8 cellular contexts compared by ENCODE assay signal in the genomic region with DNA sequence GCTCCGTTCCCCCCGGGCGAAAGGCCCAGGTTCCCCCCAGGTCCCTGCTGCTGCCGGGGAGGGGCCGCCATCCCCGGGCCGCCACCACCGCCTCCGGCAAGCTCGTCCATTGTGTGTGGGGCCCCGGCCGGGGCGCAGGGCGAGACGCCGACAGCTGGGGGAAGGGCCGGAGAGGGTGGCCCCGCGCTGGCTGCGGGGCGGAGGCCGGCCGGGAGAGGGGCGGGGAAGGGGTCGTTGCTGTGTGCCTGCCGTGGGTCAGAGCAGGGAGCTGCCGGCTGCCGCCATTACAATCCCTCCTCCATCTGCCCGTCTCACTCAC. TPM values are rescaled to one million over a fixed set of nuclear protein-coding genes. Genes with fewer than 3 reads are reported as not detected.
DNase-seq lines count a peak whose midpoint lies in the region; ATAC-seq, FAIRE-seq and TF ChIP-seq lines count a peak whose summit lies in the region.

TSS of gene STRN3 (minus strand) at position 304 of the 319 bp plus-strand sequence. CDS start at position 110, 194 bp downstream.

- no CpG with 5 or more reads among the region's 29 CpGs for WGBS in A549 (ENCODE audit: missing lambda C conversion rate)
- 0% methylated on average over 3 of the region's 29 CpGs for WGBS in K562 (ENCODE audit: insufficient coverage, low coverage, missing lambda C conversion rate)

- H3K79me2 ChIP-seq in K562 (ENCODE audit: control insufficient read depth, insufficient read depth, low read length), result peaks cover 75% of the 10 kb centered on the region

- no peak for TF ChIP-seq EP300 in A549 (IDR thresholded peaks at IDR 0.05)
- TF ChIP-seq EP300 in K562 (IDR thresholded peaks at IDR 0.05; ENCODE audit: low read length), result no peak

- H3K27ac ChIP-seq in A549 (peak within 1 kb of the TSS; percentile 99), K562 (ENCODE audit: extremely low read depth, low read depth, low read length) (peak within 1 kb of the TSS; percentile 89)

- H3K9me3 ChIP-seq in A549 (no peaks in the 10 kb centered on the region), K562 (replicated peaks; ENCODE audit: control insufficient read depth, insufficient read depth, low read depth, low read length) (no peaks in the 10 kb centered on the region)

- no peaks in the 10 kb centered on the region for H3K27me3 ChIP-seq in K562 (ENCODE audit: control insufficient read depth in 2 of 2, insufficient read depth in 2 of 2, low read length in 2 of 2)

- in situ Hi-C loops in K562 (cut with MboI), result no loop called here

- intact Hi-C loops in K562 (cut with micrococcal nuclease) (loop anchor here (1.0 to 2.0 kb wide), 3 partner anchors 33 to 57 kb away; no protein-coding TSS in a partner anchor), left colon (cut with DNase I, micrococcal nuclease) (no loop called here)

- H3K36me3 ChIP-seq in K562 (ENCODE audit: control insufficient read depth, insufficient read depth, low read length), result peaks cover 20% of the 10 kb centered on the region

- H3K9me1 ChIP-seq in K562 (ENCODE audit: control insufficient read depth, insufficient read depth, low read length), result no peaks in the 10 kb centered on the region

- ATAC-seq in A549, result no peak; a peak in 1 of 6 replicates
- ATAC-seq in HG03457 (IDR thresholded peaks at IDR 0.05; ENCODE audit: unreplicated experiment), result peak; percentile 14
- no peak for ATAC-seq in K562
- peak; percentile 59 for ATAC-seq in left colon
- no peak for ATAC-seq in HG03354 (IDR thresholded peaks at IDR 0.05; ENCODE audit: poor library complexity, severe bottlenecking, unreplicated experiment)
- no peak for ATAC-seq in HG03045 (IDR thresholded peaks at IDR 0.05; ENCODE audit: unreplicated experiment)

- TF ChIP-seq POLR2A in A549 (IDR thresholded peaks at IDR 0.05; ENCODE audit: low read length) (peak; percentile 59), K562 (conservative IDR thresholded peaks at IDR 0.05) (peak; percentile 51; the same call in 1 of the 2 replicates)

- H3K4me3 ChIP-seq in A549 (peak within 1 kb of the TSS; percentile 99), K562 (peak within 1 kb of the TSS; percentile 98)

- no peak for DNase-seq in A549 (ENCODE audit: low read depth in 1 of 2, low spot score in 1 of 2)
- no peak for DNase-seq in K562 (ENCODE audit: extremely low read depth in 1 of 4, low spot score in 3 of 4)
- no peak for DNase-seq in left colon
- no peak for DNase-seq in NCI-H446 (lab: John Stamatoyannopoulos, UW)

- no peaks in the 10 kb centered on the region for H4K20me1 ChIP-seq in K562 (replicated peaks; ENCODE audit: control insufficient read depth, insufficient read depth, low read length)

- H3K4me1 ChIP-seq in A549 (peaks cover 47% of the 10 kb centered on the region), K562 (replicated peaks in 1 of 2; ENCODE audit: control insufficient read depth in 2 of 2, insufficient read depth in 2 of 2, low read length in 2 of 2) (peaks cover 5 to 24% of the 10 kb centered on the region in 2 experiments)

- no TSS peak for BruUV-seq in K562 (replicated peaks; lab: Mats Ljungman, UMichigan)

- no peak for FAIRE-seq in A549 (lab: Jason Lieb, UNC)
- no peak for FAIRE-seq in K562 (lab: Jason Lieb, UNC)

- no peak for TF ChIP-seq CTCF in A549 (IDR thresholded peaks at IDR 0.05)
- TF ChIP-seq CTCF in K562 (IDR thresholded peaks at IDR 0.05 in 2 of 3, conservative IDR thresholded peaks at IDR 0.05 in 1 of 3; ENCODE audit: insufficient read depth in 2 of 3, low read depth in 1 of 3, low read length in 3 of 3), result no peak
- no peak for TF ChIP-seq CTCF in subcutaneous adipose tissue (IDR thresholded peaks at IDR 0.05; ENCODE audit: low read depth)

- peak within 1 kb of the TSS; percentile 93 for H2AFZ ChIP-seq in K562 (ENCODE audit: low read depth, low read length)

- H3K9ac ChIP-seq in K562 (ENCODE audit: insufficient read depth in 1 of 2, low read depth in 2 of 2, low read length in 2 of 2), result peak within 1 kb of the TSS; percentile 92 to 97

- CTCF ChIA-PET in A549 (lab: Yijun Ruan, JAX) (interaction anchor here (0.6 to 2.3 kb wide), 7 partner anchors 13 to 56 kb away, joined by 3 to 9 read pairs (median 4); no protein-coding TSS in a partner anchor), K562 (lab: Yijun Ruan, JAX; ENCODE audit: low intra/inter-chr PET ratio) (no interaction called here)

- H3K4me2 ChIP-seq in A549 (peak within 1 kb of the TSS; percentile 87), K562 (ENCODE audit: insufficient read depth, low read length) (peak within 1 kb of the TSS; percentile 89)

- POLR2A ChIA-PET in A549 (lab: Yijun Ruan, JAX), result interaction anchor here (0.8 to 1.9 kb wide), 17 partner anchors 9 to 431 kb away, joined by 3 to 13 read pairs (median 5); partner anchors contain the start of genes DTD2, HEATR5A and HECTD1
- POLR2A ChIA-PET in K562 (lab: Yijun Ruan, JAX), result interaction anchor here (0.7 to 3.1 kb wide), 15 partner anchors 8 to 438 kb away, joined by 3 to 17 read pairs (median 5); no protein-coding TSS in a partner anchor

- TF ChIP-seq RAD21 in A549 (conservative IDR thresholded peaks at IDR 0.05 in 1 of 2, IDR thresholded peaks at IDR 0.05 in 1 of 2), result no peak
- TF ChIP-seq RAD21 in K562 (CRISPR knock-in tag; conservative IDR thresholded peaks at IDR 0.05 in 1 of 2, IDR thresholded peaks at IDR 0.05 in 1 of 2), result no peak

TF ChIP-seq in A549, 52 proteins besides CTCF, POLR2A, EP300 and RAD21 (continues in another document):
- peak; percentile 87 for TF ChIP-seq PHF8 (IDR thresholded peaks at IDR 0.05; ENCODE audit: borderline replicate concordance, low read depth)
- no peak for TF ChIP-seq JUNB (IDR thresholded peaks at IDR 0.05)
- TF ChIP-seq JUN (IDR thresholded peaks at IDR 0.05), result peak; percentile 63 to 70; a peak in 4 of 5 replicates
- no peak for TF ChIP-seq PBX3 (IDR thresholded peaks at IDR 0.05)

TF ChIP-seq in K562, 482 proteins besides CTCF, POLR2A, EP300 and RAD21 (continues in another document):
- TF ChIP-seq, protein P1, sequence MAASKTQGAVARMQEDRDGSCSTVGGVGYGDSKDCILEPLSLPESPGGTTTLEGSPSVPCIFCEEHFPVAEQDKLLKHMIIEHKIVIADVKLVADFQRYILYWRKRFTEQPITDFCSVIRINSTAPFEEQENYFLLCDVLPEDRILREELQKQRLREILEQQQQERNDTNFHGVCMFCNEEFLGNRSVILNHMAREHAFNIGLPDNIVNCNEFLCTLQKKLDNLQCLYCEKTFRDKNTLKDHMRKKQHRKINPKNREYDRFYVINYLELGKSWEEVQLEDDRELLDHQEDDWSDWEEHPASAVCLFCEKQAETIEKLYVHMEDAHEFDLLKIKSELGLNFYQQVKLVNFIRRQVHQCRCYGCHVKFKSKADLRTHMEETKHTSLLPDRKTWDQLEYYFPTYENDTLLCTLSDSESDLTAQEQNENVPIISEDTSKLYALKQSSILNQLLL (CRISPR knock-in tag; IDR thresholded peaks at IDR 0.05; ENCODE audit: borderline replicate concordance), result no peak
- TF ChIP-seq ZFX (CRISPR knock-in tag; IDR thresholded peaks at IDR 0.05), result peak; percentile 69; the same call in 1 of the 2 replicates
- TF ChIP-seq OTX1 (CRISPR knock-in tag; IDR thresholded peaks at IDR 0.05), result no peak
- TF ChIP-seq RBBP5 (IDR thresholded peaks at IDR 0.05; ENCODE audit: borderline replicate concordance, insufficient read depth, low read length, poor library complexity, severe bottlenecking), result peak; percentile 54
- TF ChIP-seq, protein P2, sequence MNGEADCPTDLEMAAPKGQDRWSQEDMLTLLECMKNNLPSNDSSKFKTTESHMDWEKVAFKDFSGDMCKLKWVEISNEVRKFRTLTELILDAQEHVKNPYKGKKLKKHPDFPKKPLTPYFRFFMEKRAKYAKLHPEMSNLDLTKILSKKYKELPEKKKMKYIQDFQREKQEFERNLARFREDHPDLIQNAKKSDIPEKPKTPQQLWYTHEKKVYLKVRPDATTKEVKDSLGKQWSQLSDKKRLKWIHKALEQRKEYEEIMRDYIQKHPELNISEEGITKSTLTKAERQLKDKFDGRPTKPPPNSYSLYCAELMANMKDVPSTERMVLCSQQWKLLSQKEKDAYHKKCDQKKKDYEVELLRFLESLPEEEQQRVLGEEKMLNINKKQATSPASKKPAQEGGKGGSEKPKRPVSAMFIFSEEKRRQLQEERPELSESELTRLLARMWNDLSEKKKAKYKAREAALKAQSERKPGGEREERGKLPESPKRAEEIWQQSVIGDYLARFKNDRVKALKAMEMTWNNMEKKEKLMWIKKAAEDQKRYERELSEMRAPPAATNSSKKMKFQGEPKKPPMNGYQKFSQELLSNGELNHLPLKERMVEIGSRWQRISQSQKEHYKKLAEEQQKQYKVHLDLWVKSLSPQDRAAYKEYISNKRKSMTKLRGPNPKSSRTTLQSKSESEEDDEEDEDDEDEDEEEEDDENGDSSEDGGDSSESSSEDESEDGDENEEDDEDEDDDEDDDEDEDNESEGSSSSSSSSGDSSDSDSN (IDR thresholded peaks at IDR 0.05; ENCODE audit: borderline replicate concordance in 1 of 2, low read depth in 2 of 2, low read length in 2 of 2), result peak in 1 of 2 experiments; percentile 62; a peak in 1 of 4 replicates

RNA-seq across cellular contexts. Expression of gene STRN3, which starts in this region (rescaled TPM):
- 37.3 and 44.8 TPM in 2 replicates for polyA plus RNA-seq in A549 (2011; rRNA removed)
- polyA plus RNA-seq in A549 (2012; cell fraction: cytosol; rRNA removed), result 7.1 and 8.2 TPM in 2 replicates
- polyA plus RNA-seq in A549 (2012; cell fraction: nucleus; rRNA removed), result 9.0 and 11.1 TPM in 2 replicates
- polyA plus RNA-seq in A549 (2017; fragmentation: RNase III; extraction: RNeasy Plus Mini Kit Qiagen cat#74134 plus additional on column Dnase treatment), result 21.6 to 22.9 TPM (median 22.1 TPM) in 3 replicates
- 35.2 and 36.8 TPM in 2 replicates for polyA minus RNA-seq in A549 (2011; rRNA and poly(A)+ RNA removed)
- 37.9 and 146 TPM in 2 replicates for total RNA-seq in K562 (2011; cell fraction: chromatin; rRNA removed; ENCODE audit: low replicate concordance)
- 20.3 and 32.5 TPM in 2 replicates for total RNA-seq in K562 (2011; cell fraction: nucleolus; rRNA removed)
- 42.4 and 69.4 TPM in 2 replicates for total RNA-seq in K562 (2011; cell fraction: nucleoplasm; rRNA removed)
- 18.0 and 25.7 TPM in 2 replicates for total RNA-seq in K562 (2014; rRNA removed)
- total RNA-seq in K562 (2014; rRNA removed; fragmentation: Illumina TruSeq; extraction: Trizol), result 29.1 and 35.7 TPM in 2 replicates
- total RNA-seq in K562 (2015; rRNA removed; fragmentation: Illumina TruSeq; extraction: Trizol), result 23.7 and 24.7 TPM in 2 replicates
- 17.6 and 19.9 TPM in 2 replicates for total RNA-seq in K562 (2021)
- polyA plus RNA-seq in K562 (2011; rRNA removed), result 16.0 and 16.7 TPM in 2 replicates
- polyA plus RNA-seq in K562 (2011; cell fraction: cytosol; rRNA removed), result 2.7 and 5.8 TPM in 2 replicates
- polyA plus RNA-seq in K562 (2011; cell fraction: nucleus; rRNA removed), result 17.9 and 25.0 TPM in 2 replicates
- 8.7 and 9.7 TPM in 2 replicates for polyA plus RNA-seq in K562 (2012)
- polyA plus RNA-seq in K562 (2014; fragmentation: Illumina TruSeq; extraction: Trizol), result 9.7 and 10.8 TPM in 2 replicates
- polyA plus RNA-seq in K562 (2014; fragmentation: Nextera tagmentation; extraction: Ambion mirVana), result 1 to 10 TPM; 5.9 to 6.2 TPM
- polyA plus RNA-seq in K562 (2014; rRNA removed), result 5.6 and 14.0 TPM in 2 replicates
- 102 and 104 TPM in 2 replicates for polyA minus RNA-seq in K562 (2011; rRNA and poly(A)+ RNA removed)
- polyA minus RNA-seq in K562 (2011; cell fraction: cytosol; rRNA and poly(A)+ RNA removed), result 23.7 and 37.6 TPM in 2 replicates
- 35.5 and 43.8 TPM in 2 replicates for polyA minus RNA-seq in K562 (2011; cell fraction: nucleus; rRNA and poly(A)+ RNA removed)
- 10 to 100 TPM; 43.3 to 48.0 TPM for total RNA-seq in left colon
- 10 to 100 TPM; 34.8 to 52.6 (median 42.4) TPM for total RNA-seq in subcutaneous adipose tissue

Comparison
In these comparisons a context has a peak if more than half of its experiments do, and no peak if none do; other contexts are left out.
1. ATAC-seq: peak in HG03457 (single experiment) and left colon (single experiment); none in A549 (0 of 2), K562 (single experiment), HG03354 (single experiment) and HG03045 (single experiment).
2. Of the 35 proteins assayed by ChIP-seq in both K562 and A549: peak only in K562: RNF2; only in A549: JUN; in both: PHF8 and POLR2A; in neither: 30; mixed calls (peak in some experiments, not most) for 1.